1 cellular context compared by ENCODE assay signal in the genomic region with DNA sequence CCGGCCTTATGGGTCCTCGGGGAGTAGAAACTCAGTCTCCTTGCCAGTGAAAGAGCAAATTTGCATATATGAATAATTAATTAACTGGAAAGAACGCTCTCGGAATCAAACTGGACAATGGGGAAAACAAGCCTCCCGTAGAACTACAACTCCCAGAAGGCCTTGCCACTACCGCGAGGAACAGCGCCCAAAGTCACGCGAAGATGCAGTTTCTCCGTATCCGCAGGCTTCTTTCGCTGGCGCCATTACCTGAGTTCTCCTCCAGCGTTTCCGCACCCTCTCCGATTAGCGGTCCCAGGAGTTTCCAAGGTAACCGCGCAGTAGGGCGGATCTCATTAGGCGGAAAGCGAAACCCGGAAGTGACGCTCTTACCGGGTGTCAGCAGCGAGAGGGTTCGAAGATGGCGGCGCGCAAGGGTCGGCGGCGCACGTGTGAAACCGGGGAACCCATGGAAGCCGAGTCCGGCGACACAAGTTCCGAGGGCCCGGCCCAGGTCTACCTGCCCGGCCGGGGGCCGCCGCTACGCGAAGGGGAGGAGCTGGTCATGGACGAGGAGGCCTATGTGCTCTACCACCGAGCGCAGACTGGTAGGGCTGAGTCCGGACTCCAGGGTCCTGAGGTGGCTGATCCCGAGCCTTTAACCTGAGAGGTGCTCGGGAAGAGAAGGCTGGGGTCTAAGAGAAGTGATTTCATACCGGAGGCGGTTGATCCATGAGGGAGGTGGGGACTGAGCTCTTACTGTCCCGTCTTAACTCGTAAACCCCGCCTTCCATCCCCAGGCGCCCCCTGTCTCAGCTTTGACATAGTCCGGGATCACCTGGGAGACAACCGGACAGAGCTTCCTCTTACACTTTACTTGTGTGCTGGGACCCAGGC.
TF ChIP-seq lines count a peak whose summit lies in the region.

A gene (plus strand): TSS at position 378 of the 876 bp plus-strand sequence. CDS start 23 bp downstream, at position 401.

TF ChIP-seq in K562, 482 proteins besides CTCF, POLR2A, EP300 and RAD21 (continued from another document and continues in another):
- TF ChIP-seq, protein P1, sequence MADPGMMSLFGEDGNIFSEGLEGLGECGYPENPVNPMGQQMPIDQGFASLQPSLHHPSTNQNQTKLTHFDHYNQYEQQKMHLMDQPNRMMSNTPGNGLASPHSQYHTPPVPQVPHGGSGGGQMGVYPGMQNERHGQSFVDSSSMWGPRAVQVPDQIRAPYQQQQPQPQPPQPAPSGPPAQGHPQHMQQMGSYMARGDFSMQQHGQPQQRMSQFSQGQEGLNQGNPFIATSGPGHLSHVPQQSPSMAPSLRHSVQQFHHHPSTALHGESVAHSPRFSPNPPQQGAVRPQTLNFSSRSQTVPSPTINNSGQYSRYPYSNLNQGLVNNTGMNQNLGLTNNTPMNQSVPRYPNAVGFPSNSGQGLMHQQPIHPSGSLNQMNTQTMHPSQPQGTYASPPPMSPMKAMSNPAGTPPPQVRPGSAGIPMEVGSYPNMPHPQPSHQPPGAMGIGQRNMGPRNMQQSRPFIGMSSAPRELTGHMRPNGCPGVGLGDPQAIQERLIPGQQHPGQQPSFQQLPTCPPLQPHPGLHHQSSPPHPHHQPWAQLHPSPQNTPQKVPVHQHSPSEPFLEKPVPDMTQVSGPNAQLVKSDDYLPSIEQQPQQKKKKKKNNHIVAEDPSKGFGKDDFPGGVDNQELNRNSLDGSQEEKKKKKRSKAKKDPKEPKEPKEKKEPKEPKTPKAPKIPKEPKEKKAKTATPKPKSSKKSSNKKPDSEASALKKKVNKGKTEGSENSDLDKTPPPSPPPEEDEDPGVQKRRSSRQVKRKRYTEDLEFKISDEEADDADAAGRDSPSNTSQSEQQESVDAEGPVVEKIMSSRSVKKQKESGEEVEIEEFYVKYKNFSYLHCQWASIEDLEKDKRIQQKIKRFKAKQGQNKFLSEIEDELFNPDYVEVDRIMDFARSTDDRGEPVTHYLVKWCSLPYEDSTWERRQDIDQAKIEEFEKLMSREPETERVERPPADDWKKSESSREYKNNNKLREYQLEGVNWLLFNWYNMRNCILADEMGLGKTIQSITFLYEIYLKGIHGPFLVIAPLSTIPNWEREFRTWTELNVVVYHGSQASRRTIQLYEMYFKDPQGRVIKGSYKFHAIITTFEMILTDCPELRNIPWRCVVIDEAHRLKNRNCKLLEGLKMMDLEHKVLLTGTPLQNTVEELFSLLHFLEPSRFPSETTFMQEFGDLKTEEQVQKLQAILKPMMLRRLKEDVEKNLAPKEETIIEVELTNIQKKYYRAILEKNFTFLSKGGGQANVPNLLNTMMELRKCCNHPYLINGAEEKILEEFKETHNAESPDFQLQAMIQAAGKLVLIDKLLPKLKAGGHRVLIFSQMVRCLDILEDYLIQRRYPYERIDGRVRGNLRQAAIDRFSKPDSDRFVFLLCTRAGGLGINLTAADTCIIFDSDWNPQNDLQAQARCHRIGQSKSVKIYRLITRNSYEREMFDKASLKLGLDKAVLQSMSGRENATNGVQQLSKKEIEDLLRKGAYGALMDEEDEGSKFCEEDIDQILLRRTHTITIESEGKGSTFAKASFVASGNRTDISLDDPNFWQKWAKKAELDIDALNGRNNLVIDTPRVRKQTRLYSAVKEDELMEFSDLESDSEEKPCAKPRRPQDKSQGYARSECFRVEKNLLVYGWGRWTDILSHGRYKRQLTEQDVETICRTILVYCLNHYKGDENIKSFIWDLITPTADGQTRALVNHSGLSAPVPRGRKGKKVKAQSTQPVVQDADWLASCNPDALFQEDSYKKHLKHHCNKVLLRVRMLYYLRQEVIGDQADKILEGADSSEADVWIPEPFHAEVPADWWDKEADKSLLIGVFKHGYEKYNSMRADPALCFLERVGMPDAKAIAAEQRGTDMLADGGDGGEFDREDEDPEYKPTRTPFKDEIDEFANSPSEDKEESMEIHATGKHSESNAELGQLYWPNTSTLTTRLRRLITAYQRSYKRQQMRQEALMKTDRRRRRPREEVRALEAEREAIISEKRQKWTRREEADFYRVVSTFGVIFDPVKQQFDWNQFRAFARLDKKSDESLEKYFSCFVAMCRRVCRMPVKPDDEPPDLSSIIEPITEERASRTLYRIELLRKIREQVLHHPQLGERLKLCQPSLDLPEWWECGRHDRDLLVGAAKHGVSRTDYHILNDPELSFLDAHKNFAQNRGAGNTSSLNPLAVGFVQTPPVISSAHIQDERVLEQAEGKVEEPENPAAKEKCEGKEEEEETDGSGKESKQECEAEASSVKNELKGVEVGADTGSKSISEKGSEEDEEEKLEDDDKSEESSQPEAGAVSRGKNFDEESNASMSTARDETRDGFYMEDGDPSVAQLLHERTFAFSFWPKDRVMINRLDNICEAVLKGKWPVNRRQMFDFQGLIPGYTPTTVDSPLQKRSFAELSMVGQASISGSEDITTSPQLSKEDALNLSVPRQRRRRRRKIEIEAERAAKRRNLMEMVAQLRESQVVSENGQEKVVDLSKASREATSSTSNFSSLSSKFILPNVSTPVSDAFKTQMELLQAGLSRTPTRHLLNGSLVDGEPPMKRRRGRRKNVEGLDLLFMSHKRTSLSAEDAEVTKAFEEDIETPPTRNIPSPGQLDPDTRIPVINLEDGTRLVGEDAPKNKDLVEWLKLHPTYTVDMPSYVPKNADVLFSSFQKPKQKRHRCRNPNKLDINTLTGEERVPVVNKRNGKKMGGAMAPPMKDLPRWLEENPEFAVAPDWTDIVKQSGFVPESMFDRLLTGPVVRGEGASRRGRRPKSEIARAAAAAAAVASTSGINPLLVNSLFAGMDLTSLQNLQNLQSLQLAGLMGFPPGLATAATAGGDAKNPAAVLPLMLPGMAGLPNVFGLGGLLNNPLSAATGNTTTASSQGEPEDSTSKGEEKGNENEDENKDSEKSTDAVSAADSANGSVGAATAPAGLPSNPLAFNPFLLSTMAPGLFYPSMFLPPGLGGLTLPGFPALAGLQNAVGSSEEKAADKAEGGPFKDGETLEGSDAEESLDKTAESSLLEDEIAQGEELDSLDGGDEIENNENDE (IDR thresholded peaks at IDR 0.05; ENCODE audit: low read depth, low read length) = no peak
- TF ChIP-seq, protein P2, sequence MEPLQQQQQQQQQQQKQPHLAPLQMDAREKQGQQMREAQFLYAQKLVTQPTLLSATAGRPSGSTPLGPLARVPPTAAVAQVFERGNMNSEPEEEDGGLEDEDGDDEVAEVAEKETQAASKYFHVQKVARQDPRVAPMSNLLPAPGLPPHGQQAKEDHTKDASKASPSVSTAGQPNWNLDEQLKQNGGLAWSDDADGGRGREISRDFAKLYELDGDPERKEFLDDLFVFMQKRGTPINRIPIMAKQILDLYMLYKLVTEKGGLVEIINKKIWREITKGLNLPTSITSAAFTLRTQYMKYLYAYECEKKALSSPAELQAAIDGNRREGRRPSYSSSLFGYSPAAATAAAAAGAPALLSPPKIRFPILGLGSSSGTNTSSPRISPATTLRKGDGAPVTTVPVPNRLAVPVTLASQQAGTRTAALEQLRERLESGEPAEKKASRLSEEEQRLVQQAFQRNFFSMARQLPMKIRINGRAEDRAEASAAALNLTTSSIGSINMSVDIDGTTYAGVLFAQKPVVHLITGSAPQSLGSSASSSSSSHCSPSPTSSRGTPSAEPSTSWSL (CRISPR knock-in tag; IDR thresholded peaks at IDR 0.05; ENCODE audit: borderline replicate concordance) = no peak
- TF ChIP-seq ZNF695 (CRISPR knock-in tag; IDR thresholded peaks at IDR 0.05) (no peak), ATF7 (IDR thresholded peaks at IDR 0.05) (peak; percentile 76; the same call in 1 of the 2 replicates), HMG20A (CRISPR knock-in tag; conservative IDR thresholded peaks at IDR 0.05) (no peak), SMARCA4 (IDR thresholded peaks at IDR 0.05) (no peak), DACH1 (IDR thresholded peaks at IDR 0.05; ENCODE audit: partially characterized antibody) (no peak), HDAC8 (tag; IDR thresholded peaks at IDR 0.05) (no peak), ZNF239 (CRISPR knock-in tag; IDR thresholded peaks at IDR 0.05) (no peak), FOXJ3 (CRISPR knock-in tag; IDR thresholded peaks at IDR 0.05) (0 out of 2 replicates have a peak, but pooled peaks have one; percentile 23), SRSF9 (IDR thresholded peaks at IDR 0.05; ENCODE audit: borderline replicate concordance, low read depth, low read length) (no peak), ZEB2 (IDR thresholded peaks at IDR 0.05) (no peak), HDAC1 (IDR thresholded peaks at IDR 0.05) (peak; percentile 94 to 100; a peak in 3 of 4 replicates), KDM4B (IDR thresholded peaks at IDR 0.05; ENCODE audit: borderline replicate concordance in 2 of 2, low read depth in 1 of 2) (no peak), HEY1 (CRISPR knock-in tag; IDR thresholded peaks at IDR 0.05; ENCODE audit: borderline replicate concordance) (no peak), ZNF134 (CRISPR knock-in tag; conservative IDR thresholded peaks at IDR 0.05) (no peak)
- TF ChIP-seq, protein P3, sequence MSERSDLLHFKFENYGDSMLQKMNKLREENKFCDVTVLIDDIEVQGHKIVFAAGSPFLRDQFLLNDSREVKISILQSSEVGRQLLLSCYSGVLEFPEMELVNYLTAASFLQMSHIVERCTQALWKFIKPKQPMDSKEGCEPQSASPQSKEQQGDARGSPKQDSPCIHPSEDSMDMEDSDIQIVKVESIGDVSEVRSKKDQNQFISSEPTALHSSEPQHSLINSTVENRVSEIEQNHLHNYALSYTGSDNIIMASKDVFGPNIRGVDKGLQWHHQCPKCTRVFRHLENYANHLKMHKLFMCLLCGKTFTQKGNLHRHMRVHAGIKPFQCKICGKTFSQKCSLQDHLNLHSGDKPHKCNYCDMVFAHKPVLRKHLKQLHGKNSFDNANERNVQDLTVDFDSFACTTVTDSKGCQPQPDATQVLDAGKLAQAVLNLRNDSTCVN (CRISPR knock-in tag; IDR thresholded peaks at IDR 0.05) = no peak
- TF ChIP-seq, protein P4, sequence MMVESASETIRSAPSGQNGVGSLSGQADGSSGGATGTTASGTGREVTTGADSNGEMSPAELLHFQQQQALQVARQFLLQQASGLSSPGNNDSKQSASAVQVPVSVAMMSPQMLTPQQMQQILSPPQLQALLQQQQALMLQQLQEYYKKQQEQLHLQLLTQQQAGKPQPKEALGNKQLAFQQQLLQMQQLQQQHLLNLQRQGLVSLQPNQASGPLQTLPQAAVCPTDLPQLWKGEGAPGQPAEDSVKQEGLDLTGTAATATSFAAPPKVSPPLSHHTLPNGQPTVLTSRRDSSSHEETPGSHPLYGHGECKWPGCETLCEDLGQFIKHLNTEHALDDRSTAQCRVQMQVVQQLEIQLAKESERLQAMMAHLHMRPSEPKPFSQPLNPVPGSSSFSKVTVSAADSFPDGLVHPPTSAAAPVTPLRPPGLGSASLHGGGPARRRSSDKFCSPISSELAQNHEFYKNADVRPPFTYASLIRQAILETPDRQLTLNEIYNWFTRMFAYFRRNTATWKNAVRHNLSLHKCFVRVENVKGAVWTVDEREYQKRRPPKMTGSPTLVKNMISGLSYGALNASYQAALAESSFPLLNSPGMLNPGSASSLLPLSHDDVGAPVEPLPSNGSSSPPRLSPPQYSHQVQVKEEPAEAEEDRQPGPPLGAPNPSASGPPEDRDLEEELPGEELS (CRISPR knock-in tag; IDR thresholded peaks at IDR 0.05; ENCODE audit: borderline replicate concordance) = no peak
- TF ChIP-seq, protein P5, sequence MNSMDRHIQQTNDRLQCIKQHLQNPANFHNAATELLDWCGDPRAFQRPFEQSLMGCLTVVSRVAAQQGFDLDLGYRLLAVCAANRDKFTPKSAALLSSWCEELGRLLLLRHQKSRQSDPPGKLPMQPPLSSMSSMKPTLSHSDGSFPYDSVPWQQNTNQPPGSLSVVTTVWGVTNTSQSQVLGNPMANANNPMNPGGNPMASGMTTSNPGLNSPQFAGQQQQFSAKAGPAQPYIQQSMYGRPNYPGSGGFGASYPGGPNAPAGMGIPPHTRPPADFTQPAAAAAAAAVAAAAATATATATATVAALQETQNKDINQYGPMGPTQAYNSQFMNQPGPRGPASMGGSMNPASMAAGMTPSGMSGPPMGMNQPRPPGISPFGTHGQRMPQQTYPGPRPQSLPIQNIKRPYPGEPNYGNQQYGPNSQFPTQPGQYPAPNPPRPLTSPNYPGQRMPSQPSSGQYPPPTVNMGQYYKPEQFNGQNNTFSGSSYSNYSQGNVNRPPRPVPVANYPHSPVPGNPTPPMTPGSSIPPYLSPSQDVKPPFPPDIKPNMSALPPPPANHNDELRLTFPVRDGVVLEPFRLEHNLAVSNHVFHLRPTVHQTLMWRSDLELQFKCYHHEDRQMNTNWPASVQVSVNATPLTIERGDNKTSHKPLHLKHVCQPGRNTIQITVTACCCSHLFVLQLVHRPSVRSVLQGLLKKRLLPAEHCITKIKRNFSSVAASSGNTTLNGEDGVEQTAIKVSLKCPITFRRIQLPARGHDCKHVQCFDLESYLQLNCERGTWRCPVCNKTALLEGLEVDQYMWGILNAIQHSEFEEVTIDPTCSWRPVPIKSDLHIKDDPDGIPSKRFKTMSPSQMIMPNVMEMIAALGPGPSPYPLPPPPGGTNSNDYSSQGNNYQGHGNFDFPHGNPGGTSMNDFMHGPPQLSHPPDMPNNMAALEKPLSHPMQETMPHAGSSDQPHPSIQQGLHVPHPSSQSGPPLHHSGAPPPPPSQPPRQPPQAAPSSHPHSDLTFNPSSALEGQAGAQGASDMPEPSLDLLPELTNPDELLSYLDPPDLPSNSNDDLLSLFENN (IDR thresholded peaks at IDR 0.05; ENCODE audit: low read depth in 2 of 2, low read length in 2 of 2) = peak in 1 of 2 experiments; percentile 51; a peak in 1 of 4 replicates
- TF ChIP-seq, protein P6, sequence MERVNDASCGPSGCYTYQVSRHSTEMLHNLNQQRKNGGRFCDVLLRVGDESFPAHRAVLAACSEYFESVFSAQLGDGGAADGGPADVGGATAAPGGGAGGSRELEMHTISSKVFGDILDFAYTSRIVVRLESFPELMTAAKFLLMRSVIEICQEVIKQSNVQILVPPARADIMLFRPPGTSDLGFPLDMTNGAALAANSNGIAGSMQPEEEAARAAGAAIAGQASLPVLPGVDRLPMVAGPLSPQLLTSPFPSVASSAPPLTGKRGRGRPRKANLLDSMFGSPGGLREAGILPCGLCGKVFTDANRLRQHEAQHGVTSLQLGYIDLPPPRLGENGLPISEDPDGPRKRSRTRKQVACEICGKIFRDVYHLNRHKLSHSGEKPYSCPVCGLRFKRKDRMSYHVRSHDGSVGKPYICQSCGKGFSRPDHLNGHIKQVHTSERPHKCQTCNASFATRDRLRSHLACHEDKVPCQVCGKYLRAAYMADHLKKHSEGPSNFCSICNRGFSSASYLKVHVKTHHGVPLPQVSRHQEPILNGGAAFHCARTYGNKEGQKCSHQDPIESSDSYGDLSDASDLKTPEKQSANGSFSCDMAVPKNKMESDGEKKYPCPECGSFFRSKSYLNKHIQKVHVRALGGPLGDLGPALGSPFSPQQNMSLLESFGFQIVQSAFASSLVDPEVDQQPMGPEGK (CRISPR knock-in tag; IDR thresholded peaks at IDR 0.05; ENCODE audit: borderline replicate concordance) = no peak
